In genomic region chr11:64724863-64725535, GRCh38 we compare ENCODE assay signal across 1 cellular context.
TF ChIP-seq lines count a peak whose summit lies in the region.

No MANE protein-coding gene starts in this region.

TF ChIP-seq in HepG2, 621 proteins besides CTCF, POLR2A, EP300 and RAD21 (continued from another document and continues in another):
- TF ChIP-seq AFF4 (CRISPR knock-in tag; IDR thresholded peaks at IDR 0.05) (no peak), ZBTB40 (IDR thresholded peaks at IDR 0.05) (no peak), ZBTB40 (CRISPR knock-in tag; IDR thresholded peaks at IDR 0.05) (no peak), PATZ1 (CRISPR knock-in tag; IDR thresholded peaks at IDR 0.05) (peak; percentile 61; the same call in 1 of the 2 replicates), AGO1 (IDR thresholded peaks at IDR 0.05; ENCODE audit: low read depth, low read length, poor library complexity, severe bottlenecking) (no peak), FOXA3 (CRISPR knock-in tag; IDR thresholded peaks at IDR 0.05) (no peak), MNT (IDR thresholded peaks at IDR 0.05) (peak; percentile 71), BCL3 (CRISPR knock-in tag; IDR thresholded peaks at IDR 0.05) (no peak), ZNF781 (CRISPR knock-in tag; IDR thresholded peaks at IDR 0.05; ENCODE audit: borderline replicate concordance, not compliant biosample characterization) (no peak), ZC3H13 (CRISPR knock-in tag; IDR thresholded peaks at IDR 0.05) (no peak), ZNF710 (CRISPR knock-in tag; IDR thresholded peaks at IDR 0.05; ENCODE audit: borderline replicate concordance) (no peak), ZNF891 (CRISPR knock-in tag; IDR thresholded peaks at IDR 0.05) (no peak), U2AF2 (IDR thresholded peaks at IDR 0.05; ENCODE audit: low read depth, low read length) (no peak), HCFC1 (IDR thresholded peaks at IDR 0.05; ENCODE audit: low read depth, low read length) (no peak), ZFP82 (CRISPR knock-in tag; IDR thresholded peaks at IDR 0.05; ENCODE audit: borderline replicate concordance) (no peak), NFE2 (CRISPR knock-in tag; IDR thresholded peaks at IDR 0.05) (no peak), HDAC1 (CRISPR knock-in tag; IDR thresholded peaks at IDR 0.05) (no peak), ZBTB4 (CRISPR knock-in tag; IDR thresholded peaks at IDR 0.05; ENCODE audit: borderline replicate concordance) (no peak), ZNF792 (CRISPR knock-in tag; IDR thresholded peaks at IDR 0.05) (no peak), ZSCAN31 (CRISPR knock-in tag; IDR thresholded peaks at IDR 0.05; ENCODE audit: low read depth) (no peak), SETDB1 (CRISPR knock-in tag; IDR thresholded peaks at IDR 0.05; ENCODE audit: borderline replicate concordance) (no peak), CHD4 (IDR thresholded peaks at IDR 0.05; ENCODE audit: borderline replicate concordance, low read length) (no peak), ZNF512B (CRISPR knock-in tag; IDR thresholded peaks at IDR 0.05; ENCODE audit: borderline replicate concordance) (no peak), MTF1 (CRISPR knock-in tag; IDR thresholded peaks at IDR 0.05) (no peak), BORCS8-MEF2B (CRISPR knock-in tag; IDR thresholded peaks at IDR 0.05) (no peak), PHF5A (CRISPR knock-in tag; IDR thresholded peaks at IDR 0.05; ENCODE audit: low read depth, unreplicated experiment) (no peak), SALL1 (CRISPR knock-in tag; IDR thresholded peaks at IDR 0.05) (peak; percentile 32; the same call in 1 of the 2 replicates), RORA (CRISPR knock-in tag; IDR thresholded peaks at IDR 0.05) (no peak)
